In genomic region chr1:25110480-25110879, GRCh38 we compare ENCODE assay signal across 27 cellular contexts.
"Had no signal": no experiment of that assay in that cellular context is flagged by ENCODE, and none has a peak within 500 bp of the region (broad histone marks: within the 10 kb centered on the region; RNA-seq: fewer than 3 reads in every experiment).

No MANE protein-coding gene starts in this region.

- H3K27me3 ChIP-seq: ascending aorta, body of pancreas had no signal

- H3K4me3 Mint-ChIP-seq: activated CD4-positive, alpha-beta T cell treated with anti-CD3 and anti-CD28 coated beads for 36 hours; activated CD8-positive, alpha-beta T cell treated with anti-CD3 and anti-CD28 coated beads, Interleukin-2, amount 10 ng/mL, durations not matched to agents 7 days and 5 days; activated naive CD4-positive, alpha-beta T cell treated with anti-CD3 and anti-CD28 coated beads, Interleukin-2, amount 50 U/mL, for 24 hours; activated naive CD8-positive, alpha-beta T cell treated with anti-CD3 and anti-CD28 coated beads, Interleukin-2, amount 50 U/mL, for 24 hours; central memory CD8-positive, alpha-beta T cell had no signal

- H3K27ac Mint-ChIP-seq: activated CD4-positive, alpha-beta T cell treated with anti-CD3 and anti-CD28 coated beads for 36 hours; activated CD8-positive, alpha-beta T cell treated with anti-CD3 and anti-CD28 coated beads, Interleukin-2, amount 10 ng/mL, durations not matched to agents 7 days and 5 days; activated naive CD4-positive, alpha-beta T cell treated with anti-CD3 and anti-CD28 coated beads, Interleukin-2, amount 50 U/mL, for 24 hours; activated naive CD8-positive, alpha-beta T cell treated with anti-CD3 and anti-CD28 coated beads, Interleukin-2, amount 50 U/mL, for 24 hours; T-cell had no signal

- H3K27ac ChIP-seq: ascending aorta, body of pancreas, VCaP had no signal

- H3K4me3 ChIP-seq: ascending aorta, body of pancreas had no signal

- DNase-seq: activated CD4-positive, alpha-beta T cell treated with anti-CD3 and anti-CD28 coated beads for 36 hours; activated CD4-positive, CD25-positive, alpha-beta regulatory T cell; activated CD8-positive, alpha-beta memory T cell treated with anti-CD3 and anti-CD28 coated beads, Interleukin-2, amount 50 U/mL, for 48 hours; activated CD8-positive, alpha-beta T cell treated with anti-CD3 and anti-CD28 coated beads, Interleukin-2, amount 10 ng/mL, durations not matched to agents 7 days and 5 days; activated naive CD8-positive, alpha-beta T cell treated with anti-CD3 and anti-CD28 coated beads, Interleukin-2, amount 50 U/mL, for 24 hours; activated T-cell treated with anti-CD3 and anti-CD28 coated beads, Interleukin-2, amount 50 U/mL, for 1 hour; amniotic stem cell; body of pancreas; Karpas-422; MM.1S; NCI-H1092; NCI-H1417; NCI-H2029; NCI-H2107; NCI-H2171 treated with DMSO at 0.1 percent for 48 hours; NCI-H510A treated with DMSO at 0.1 percent for 48 hours; NCI-H69; SIG-M5; T-cell; T-helper 2 cell; T1000 had no signal

- H3K9me3 Mint-ChIP-seq: central memory CD8-positive, alpha-beta T cell had no signal

- FAIRE-seq: bronchial epithelial cell, RCC 7860 had no signal

- H3K9me3 ChIP-seq: body of pancreas had no signal

- H3K27me3 Mint-ChIP-seq: activated naive CD4-positive, alpha-beta T cell treated with anti-CD3 and anti-CD28 coated beads, Interleukin-2, amount 50 U/mL, for 24 hours; central memory CD8-positive, alpha-beta T cell; T-cell had no signal

- H3K4me1 ChIP-seq: ascending aorta, body of pancreas had no signal

- ATAC-seq: activated CD4-positive, alpha-beta T cell treated with anti-CD3 and anti-CD28 coated beads for 36 hours; activated CD8-positive, alpha-beta T cell treated with anti-CD3 and anti-CD28 coated beads, Interleukin-2, amount 10 ng/mL, durations not matched to agents 7 days and 5 days; activated naive CD8-positive, alpha-beta T cell treated with anti-CD3 and anti-CD28 coated beads, Interleukin-2, amount 50 U/mL, for 24 hours; body of pancreas had no signal

- H3K36me3 ChIP-seq: ascending aorta had no signal
